ENCODE assay signal across 1 cellular context in the genomic region with DNA sequence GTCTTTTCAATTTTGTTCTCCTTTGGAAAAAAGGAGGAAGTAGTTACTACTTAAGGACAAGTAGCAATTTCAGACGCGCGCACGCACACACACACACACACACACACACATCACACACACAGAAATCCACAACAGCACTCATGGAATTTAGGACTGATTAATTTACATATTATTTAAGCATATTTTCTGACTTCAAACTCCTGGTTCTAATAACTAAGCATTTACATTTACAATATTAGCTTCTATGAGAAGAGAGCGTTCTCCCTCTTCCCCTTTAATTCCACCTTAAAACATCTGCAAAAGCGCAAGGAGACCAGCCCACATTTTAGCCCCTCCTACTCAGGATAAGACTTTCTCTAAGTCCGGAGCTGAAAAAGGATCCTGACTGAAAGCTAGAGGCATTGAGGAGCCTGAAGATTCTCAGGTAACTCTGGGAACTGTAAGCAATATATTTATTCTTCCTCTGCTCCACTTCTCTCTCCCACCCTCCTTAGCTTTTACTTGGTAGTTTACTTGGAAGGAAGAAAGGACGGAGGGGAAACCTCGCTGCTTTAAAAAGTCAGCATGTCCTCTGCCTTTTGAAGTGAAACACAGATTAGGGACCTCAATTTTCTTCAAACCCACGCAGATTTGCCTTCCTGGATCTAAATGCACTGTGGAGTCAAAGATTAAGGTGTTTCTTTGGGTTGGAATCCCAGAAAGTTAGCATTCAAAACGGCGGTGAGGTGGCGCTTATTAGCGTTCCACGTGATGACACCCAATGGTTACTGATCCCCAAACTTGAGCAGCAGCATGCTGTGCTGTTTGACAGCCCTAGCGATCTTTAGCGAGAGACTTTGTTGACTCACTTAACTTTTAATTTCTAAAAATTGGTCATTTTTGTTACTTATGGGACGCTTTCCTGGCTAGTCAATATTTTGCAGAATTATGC.
TF ChIP-seq lines count a peak whose summit lies in the region.

Gene PLA2G4A, plus strand, starts transcription at position 338 of the 931 bp plus-strand sequence. CDS start 25,406 bp downstream, outside the sequence.

TF ChIP-seq in HepG2, 621 proteins besides CTCF, POLR2A, EP300 and RAD21 (continued from another document):
- no peak for TF ChIP-seq KLF15 (CRISPR knock-in tag; IDR thresholded peaks at IDR 0.05; ENCODE audit: borderline replicate concordance)
- TF ChIP-seq U2AF1 (optimal IDR thresholded peaks at IDR 0.05; ENCODE audit: low read depth, low read length) = no peak
- no peak for TF ChIP-seq MED8 (CRISPR knock-in tag; IDR thresholded peaks at IDR 0.05; ENCODE audit: insufficient replicate concordance)
- no peak for TF ChIP-seq FOXP1 (IDR thresholded peaks at IDR 0.05)
- TF ChIP-seq FOXP1 (CRISPR knock-in tag; IDR thresholded peaks at IDR 0.05) = no peak
